In the genomic region with DNA sequence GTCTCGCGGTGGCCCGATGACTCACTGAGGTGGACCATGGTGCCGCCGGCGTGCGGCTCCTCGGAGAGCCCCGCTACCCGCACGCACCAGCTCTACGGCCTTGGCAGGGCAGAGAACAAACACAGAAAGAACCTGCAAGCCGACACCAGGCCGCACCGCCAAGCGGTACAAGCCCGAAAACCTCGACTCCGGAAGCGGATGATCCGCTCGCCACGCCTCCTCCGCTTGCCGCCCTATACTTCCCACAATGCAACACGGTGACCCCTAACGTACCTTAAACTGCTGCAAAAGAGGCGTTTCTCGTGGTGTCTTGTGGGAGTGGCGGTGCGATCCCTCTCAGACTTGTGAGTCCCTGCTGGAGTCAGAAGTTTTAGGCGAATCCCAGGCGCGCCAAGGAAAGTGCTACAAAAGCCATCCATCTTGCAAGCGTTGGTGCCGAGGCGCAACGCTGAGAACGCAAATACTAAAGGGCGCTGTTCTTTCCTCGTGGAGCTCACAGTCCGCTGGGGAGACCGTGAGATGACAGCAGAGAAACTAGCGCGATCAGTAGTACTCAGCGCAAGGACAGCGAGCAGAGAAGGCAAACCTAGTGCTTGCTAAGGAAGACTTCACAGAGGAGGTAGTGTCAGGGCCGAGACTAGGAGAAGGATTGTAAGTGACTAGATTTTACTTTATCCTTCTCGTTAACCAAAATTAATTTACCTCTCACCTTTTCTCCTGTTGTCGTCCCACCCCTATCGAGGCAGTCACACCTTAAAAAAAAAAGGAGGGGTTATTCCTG, we compare ENCODE assay signal across 1 cellular context.
TF ChIP-seq lines count a peak whose summit lies in the region.

A gene (minus strand): TSS at position 200 of the 781 bp plus-strand sequence. CDS start 162 bp downstream, at position 38.

TF ChIP-seq in HepG2, 621 proteins besides CTCF, POLR2A, EP300 and RAD21 (continued from another document and continues in another):
- TF ChIP-seq, protein P1, sequence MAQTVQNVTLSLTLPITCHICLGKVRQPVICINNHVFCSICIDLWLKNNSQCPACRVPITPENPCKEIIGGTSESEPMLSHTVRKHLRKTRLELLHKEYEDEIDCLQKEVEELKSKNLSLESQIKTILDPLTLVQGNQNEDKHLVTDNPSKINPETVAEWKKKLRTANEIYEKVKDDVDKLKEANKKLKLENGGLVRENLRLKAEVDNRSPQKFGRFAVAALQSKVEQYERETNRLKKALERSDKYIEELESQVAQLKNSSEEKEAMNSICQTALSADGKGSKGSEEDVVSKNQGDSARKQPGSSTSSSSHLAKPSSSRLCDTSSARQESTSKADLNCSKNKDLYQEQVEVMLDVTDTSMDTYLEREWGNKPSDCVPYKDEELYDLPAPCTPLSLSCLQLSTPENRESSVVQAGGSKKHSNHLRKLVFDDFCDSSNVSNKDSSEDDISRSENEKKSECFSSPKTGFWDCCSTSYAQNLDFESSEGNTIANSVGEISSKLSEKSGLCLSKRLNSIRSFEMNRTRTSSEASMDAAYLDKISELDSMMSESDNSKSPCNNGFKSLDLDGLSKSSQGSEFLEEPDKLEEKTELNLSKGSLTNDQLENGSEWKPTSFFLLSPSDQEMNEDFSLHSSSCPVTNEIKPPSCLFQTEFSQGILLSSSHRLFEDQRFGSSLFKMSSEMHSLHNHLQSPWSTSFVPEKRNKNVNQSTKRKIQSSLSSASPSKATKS (CRISPR knock-in tag; IDR thresholded peaks at IDR 0.05), result peak; percentile 84; the same call in 1 of the 2 replicates
- TF ChIP-seq ZNF879 (CRISPR knock-in tag; IDR thresholded peaks at IDR 0.05), result no peak
- peak; percentile 95 for TF ChIP-seq MYC (CRISPR knock-in tag; IDR thresholded peaks at IDR 0.05; ENCODE audit: borderline replicate concordance)
- no peak for TF ChIP-seq PHF5A (CRISPR knock-in tag; IDR thresholded peaks at IDR 0.05; ENCODE audit: low read depth, unreplicated experiment)
- no peak for TF ChIP-seq KDM6A (CRISPR knock-in tag; IDR thresholded peaks at IDR 0.05; ENCODE audit: low read depth)
- no peak for TF ChIP-seq HOXA9 (CRISPR knock-in tag; IDR thresholded peaks at IDR 0.05; ENCODE audit: borderline replicate concordance)
- TF ChIP-seq ZNF564 (CRISPR knock-in tag; IDR thresholded peaks at IDR 0.05), result no peak; the same call in 1 of the 2 replicates
- TF ChIP-seq, protein P2, sequence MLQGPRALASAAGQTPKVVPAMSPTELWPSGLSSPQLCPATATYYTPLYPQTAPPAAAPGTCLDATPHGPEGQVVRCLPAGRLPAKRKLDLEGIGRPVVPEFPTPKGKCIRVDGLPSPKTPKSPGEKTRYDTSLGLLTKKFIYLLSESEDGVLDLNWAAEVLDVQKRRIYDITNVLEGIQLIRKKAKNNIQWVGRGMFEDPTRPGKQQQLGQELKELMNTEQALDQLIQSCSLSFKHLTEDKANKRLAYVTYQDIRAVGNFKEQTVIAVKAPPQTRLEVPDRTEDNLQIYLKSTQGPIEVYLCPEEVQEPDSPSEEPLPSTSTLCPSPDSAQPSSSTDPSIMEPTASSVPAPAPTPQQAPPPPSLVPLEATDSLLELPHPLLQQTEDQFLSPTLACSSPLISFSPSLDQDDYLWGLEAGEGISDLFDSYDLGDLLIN (CRISPR knock-in tag; IDR thresholded peaks at IDR 0.05; ENCODE audit: borderline replicate concordance), result no peak
- TF ChIP-seq, protein P3, sequence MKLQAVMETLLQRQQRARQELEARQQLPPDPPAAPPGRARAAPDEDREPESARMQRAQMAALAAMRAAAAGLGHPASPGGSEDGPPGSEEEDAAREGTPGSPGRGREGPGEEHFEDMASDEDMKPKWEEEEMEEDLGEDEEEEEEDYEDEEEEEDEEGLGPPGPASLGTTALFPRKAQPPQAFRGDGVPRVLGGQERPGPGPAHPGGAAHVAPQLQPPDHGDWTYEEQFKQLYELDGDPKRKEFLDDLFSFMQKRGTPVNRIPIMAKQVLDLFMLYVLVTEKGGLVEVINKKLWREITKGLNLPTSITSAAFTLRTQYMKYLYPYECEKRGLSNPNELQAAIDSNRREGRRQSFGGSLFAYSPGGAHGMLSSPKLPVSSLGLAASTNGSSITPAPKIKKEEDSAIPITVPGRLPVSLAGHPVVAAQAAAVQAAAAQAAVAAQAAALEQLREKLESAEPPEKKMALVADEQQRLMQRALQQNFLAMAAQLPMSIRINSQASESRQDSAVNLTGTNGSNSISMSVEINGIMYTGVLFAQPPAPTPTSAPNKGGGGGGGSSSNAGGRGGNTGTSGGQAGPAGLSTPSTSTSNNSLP (IDR thresholded peaks at IDR 0.05; ENCODE audit: low read depth, low read length), result no peak; the same call in 1 of the 2 replicates
- no peak for TF ChIP-seq TRIM24 (CRISPR knock-in tag; IDR thresholded peaks at IDR 0.05)
- 0 out of 2 replicates have a peak, but pooled peaks have one; percentile 84 for TF ChIP-seq FIP1L1 (IDR thresholded peaks at IDR 0.05; ENCODE audit: borderline replicate concordance, insufficient read depth, low read depth, low read length)
- peak; percentile 41; the same call in 1 of the 2 replicates for TF ChIP-seq ZSCAN20 (CRISPR knock-in tag; IDR thresholded peaks at IDR 0.05; ENCODE audit: borderline replicate concordance)
- TF ChIP-seq THYN1 (CRISPR knock-in tag; IDR thresholded peaks at IDR 0.05; ENCODE audit: borderline replicate concordance, low read depth), result no peak
- TF ChIP-seq, protein P4, sequence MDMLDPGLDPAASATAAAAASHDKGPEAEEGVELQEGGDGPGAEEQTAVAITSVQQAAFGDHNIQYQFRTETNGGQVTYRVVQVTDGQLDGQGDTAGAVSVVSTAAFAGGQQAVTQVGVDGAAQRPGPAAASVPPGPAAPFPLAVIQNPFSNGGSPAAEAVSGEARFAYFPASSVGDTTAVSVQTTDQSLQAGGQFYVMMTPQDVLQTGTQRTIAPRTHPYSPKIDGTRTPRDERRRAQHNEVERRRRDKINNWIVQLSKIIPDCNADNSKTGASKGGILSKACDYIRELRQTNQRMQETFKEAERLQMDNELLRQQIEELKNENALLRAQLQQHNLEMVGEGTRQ (IDR thresholded peaks at IDR 0.05; ENCODE audit: low read depth, low read length), result no peak
- TF ChIP-seq, protein P4 (CRISPR knock-in tag; IDR thresholded peaks at IDR 0.05; ENCODE audit: borderline replicate concordance), result no peak
- TF ChIP-seq ZNF605 (CRISPR knock-in tag; IDR thresholded peaks at IDR 0.05), result peak; percentile 78; the same call in 1 of the 2 replicates
- peak; percentile 87; the same call in 1 of the 2 replicates for TF ChIP-seq ZNF430 (CRISPR knock-in tag; IDR thresholded peaks at IDR 0.05)
- TF ChIP-seq, protein P5, sequence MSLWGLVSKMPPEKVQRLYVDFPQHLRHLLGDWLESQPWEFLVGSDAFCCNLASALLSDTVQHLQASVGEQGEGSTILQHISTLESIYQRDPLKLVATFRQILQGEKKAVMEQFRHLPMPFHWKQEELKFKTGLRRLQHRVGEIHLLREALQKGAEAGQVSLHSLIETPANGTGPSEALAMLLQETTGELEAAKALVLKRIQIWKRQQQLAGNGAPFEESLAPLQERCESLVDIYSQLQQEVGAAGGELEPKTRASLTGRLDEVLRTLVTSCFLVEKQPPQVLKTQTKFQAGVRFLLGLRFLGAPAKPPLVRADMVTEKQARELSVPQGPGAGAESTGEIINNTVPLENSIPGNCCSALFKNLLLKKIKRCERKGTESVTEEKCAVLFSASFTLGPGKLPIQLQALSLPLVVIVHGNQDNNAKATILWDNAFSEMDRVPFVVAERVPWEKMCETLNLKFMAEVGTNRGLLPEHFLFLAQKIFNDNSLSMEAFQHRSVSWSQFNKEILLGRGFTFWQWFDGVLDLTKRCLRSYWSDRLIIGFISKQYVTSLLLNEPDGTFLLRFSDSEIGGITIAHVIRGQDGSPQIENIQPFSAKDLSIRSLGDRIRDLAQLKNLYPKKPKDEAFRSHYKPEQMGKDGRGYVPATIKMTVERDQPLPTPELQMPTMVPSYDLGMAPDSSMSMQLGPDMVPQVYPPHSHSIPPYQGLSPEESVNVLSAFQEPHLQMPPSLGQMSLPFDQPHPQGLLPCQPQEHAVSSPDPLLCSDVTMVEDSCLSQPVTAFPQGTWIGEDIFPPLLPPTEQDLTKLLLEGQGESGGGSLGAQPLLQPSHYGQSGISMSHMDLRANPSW (CRISPR knock-in tag; IDR thresholded peaks at IDR 0.05; ENCODE audit: borderline replicate concordance), result peak; percentile 81; the same call in 1 of the 2 replicates
- TF ChIP-seq CEBPG (CRISPR knock-in tag; IDR thresholded peaks at IDR 0.05), result peak; percentile 59
- TF ChIP-seq BCL6 (CRISPR knock-in tag; IDR thresholded peaks at IDR 0.05), result no peak; the same call in 1 of the 2 replicates
- TF ChIP-seq SNRNP70 (IDR thresholded peaks at IDR 0.05; ENCODE audit: low read depth, low read length), result no peak
- no peak for TF ChIP-seq ZNF7 (CRISPR knock-in tag; IDR thresholded peaks at IDR 0.05)
- no peak; the same call in 1 of the 2 replicates for TF ChIP-seq ZMYM2 (CRISPR knock-in tag; IDR thresholded peaks at IDR 0.05)
- TF ChIP-seq, protein P6, sequence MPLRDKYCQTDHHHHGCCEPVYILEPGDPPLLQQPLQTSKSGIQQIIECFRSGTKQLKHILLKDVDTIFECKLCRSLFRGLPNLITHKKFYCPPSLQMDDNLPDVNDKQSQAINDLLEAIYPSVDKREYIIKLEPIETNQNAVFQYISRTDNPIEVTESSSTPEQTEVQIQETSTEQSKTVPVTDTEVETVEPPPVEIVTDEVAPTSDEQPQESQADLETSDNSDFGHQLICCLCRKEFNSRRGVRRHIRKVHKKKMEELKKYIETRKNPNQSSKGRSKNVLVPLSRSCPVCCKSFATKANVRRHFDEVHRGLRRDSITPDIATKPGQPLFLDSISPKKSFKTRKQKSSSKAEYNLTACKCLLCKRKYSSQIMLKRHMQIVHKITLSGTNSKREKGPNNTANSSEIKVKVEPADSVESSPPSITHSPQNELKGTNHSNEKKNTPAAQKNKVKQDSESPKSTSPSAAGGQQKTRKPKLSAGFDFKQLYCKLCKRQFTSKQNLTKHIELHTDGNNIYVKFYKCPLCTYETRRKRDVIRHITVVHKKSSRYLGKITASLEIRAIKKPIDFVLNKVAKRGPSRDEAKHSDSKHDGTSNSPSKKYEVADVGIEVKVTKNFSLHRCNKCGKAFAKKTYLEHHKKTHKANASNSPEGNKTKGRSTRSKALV (CRISPR knock-in tag; IDR thresholded peaks at IDR 0.05), result no peak
- TF ChIP-seq, protein P7, sequence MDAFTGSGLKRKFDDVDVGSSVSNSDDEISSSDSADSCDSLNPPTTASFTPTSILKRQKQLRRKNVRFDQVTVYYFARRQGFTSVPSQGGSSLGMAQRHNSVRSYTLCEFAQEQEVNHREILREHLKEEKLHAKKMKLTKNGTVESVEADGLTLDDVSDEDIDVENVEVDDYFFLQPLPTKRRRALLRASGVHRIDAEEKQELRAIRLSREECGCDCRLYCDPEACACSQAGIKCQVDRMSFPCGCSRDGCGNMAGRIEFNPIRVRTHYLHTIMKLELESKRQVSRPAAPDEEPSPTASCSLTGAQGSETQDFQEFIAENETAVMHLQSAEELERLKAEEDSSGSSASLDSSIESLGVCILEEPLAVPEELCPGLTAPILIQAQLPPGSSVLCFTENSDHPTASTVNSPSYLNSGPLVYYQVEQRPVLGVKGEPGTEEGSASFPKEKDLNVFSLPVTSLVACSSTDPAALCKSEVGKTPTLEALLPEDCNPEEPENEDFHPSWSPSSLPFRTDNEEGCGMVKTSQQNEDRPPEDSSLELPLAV (CRISPR knock-in tag; conservative IDR thresholded peaks at IDR 0.05; ENCODE audit: low read depth), result no peak
- TF ChIP-seq ZNF563 (CRISPR knock-in tag; IDR thresholded peaks at IDR 0.05), result peak; percentile 83
- peak; percentile 81; the same call in 1 of the 2 replicates for TF ChIP-seq CHCHD3 (CRISPR knock-in tag; IDR thresholded peaks at IDR 0.05)
- no peak for TF ChIP-seq ZNF383 (CRISPR knock-in tag; IDR thresholded peaks at IDR 0.05; ENCODE audit: borderline replicate concordance)
- no peak for TF ChIP-seq MAFG (CRISPR knock-in tag; IDR thresholded peaks at IDR 0.05)
- TF ChIP-seq ZNF382 (CRISPR knock-in tag; IDR thresholded peaks at IDR 0.05; ENCODE audit: borderline replicate concordance), result no peak
- TF ChIP-seq CENPX (CRISPR knock-in tag; IDR thresholded peaks at IDR 0.05), result no peak
- TF ChIP-seq SYNCRIP (IDR thresholded peaks at IDR 0.05; ENCODE audit: insufficient read depth, low read depth, low read length), result no peak
- TF ChIP-seq, protein P8, sequence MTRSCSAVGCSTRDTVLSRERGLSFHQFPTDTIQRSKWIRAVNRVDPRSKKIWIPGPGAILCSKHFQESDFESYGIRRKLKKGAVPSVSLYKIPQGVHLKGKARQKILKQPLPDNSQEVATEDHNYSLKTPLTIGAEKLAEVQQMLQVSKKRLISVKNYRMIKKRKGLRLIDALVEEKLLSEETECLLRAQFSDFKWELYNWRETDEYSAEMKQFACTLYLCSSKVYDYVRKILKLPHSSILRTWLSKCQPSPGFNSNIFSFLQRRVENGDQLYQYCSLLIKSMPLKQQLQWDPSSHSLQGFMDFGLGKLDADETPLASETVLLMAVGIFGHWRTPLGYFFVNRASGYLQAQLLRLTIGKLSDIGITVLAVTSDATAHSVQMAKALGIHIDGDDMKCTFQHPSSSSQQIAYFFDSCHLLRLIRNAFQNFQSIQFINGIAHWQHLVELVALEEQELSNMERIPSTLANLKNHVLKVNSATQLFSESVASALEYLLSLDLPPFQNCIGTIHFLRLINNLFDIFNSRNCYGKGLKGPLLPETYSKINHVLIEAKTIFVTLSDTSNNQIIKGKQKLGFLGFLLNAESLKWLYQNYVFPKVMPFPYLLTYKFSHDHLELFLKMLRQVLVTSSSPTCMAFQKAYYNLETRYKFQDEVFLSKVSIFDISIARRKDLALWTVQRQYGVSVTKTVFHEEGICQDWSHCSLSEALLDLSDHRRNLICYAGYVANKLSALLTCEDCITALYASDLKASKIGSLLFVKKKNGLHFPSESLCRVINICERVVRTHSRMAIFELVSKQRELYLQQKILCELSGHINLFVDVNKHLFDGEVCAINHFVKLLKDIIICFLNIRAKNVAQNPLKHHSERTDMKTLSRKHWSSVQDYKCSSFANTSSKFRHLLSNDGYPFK (CRISPR knock-in tag; IDR thresholded peaks at IDR 0.05; ENCODE audit: borderline replicate concordance), result peak; percentile 93; the same call in 1 of the 2 replicates
- TF ChIP-seq AGO2 (optimal IDR thresholded peaks at IDR 0.05; ENCODE audit: low read depth, low read length), result peak; percentile 76
- no peak; the same call in 1 of the 2 replicates for TF ChIP-seq ZSCAN29 (CRISPR knock-in tag; conservative IDR thresholded peaks at IDR 0.05)
- peak; percentile 77 for TF ChIP-seq ELF3 (CRISPR knock-in tag; IDR thresholded peaks at IDR 0.05)
- TF ChIP-seq, protein P9, sequence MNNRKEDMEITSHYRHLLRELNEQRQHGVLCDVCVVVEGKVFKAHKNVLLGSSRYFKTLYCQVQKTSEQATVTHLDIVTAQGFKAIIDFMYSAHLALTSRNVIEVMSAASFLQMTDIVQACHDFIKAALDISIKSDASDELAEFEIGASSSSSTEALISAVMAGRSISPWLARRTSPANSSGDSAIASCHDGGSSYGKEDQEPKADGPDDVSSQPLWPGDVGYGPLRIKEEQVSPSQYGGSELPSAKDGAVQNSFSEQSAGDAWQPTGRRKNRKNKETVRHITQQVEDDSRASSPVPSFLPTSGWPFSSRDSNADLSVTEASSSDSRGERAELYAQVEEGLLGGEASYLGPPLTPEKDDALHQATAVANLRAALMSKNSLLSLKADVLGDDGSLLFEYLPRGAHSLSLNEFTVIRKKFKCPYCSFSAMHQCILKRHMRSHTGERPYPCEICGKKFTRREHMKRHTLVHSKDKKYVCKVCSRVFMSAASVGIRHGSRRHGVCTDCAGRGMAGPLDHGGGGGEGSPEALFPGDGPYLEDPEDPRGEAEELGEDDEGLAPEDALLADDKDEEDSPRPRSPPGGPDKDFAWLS (CRISPR knock-in tag; IDR thresholded peaks at IDR 0.05; ENCODE audit: borderline replicate concordance), result no peak
- TF ChIP-seq HIVEP1 (CRISPR knock-in tag; IDR thresholded peaks at IDR 0.05), result peak; percentile 88
